1 cellular context compared by ENCODE assay signal in genomic region chr3:187971629-187972028, GRCh38.
TF ChIP-seq lines count a peak whose summit lies in the region.

No MANE protein-coding gene starts in this region.

TF ChIP-seq in WTC11, 78 proteins besides CTCF, POLR2A, EP300 and RAD21 (continued from another document):
- TF ChIP-seq, protein P1, sequence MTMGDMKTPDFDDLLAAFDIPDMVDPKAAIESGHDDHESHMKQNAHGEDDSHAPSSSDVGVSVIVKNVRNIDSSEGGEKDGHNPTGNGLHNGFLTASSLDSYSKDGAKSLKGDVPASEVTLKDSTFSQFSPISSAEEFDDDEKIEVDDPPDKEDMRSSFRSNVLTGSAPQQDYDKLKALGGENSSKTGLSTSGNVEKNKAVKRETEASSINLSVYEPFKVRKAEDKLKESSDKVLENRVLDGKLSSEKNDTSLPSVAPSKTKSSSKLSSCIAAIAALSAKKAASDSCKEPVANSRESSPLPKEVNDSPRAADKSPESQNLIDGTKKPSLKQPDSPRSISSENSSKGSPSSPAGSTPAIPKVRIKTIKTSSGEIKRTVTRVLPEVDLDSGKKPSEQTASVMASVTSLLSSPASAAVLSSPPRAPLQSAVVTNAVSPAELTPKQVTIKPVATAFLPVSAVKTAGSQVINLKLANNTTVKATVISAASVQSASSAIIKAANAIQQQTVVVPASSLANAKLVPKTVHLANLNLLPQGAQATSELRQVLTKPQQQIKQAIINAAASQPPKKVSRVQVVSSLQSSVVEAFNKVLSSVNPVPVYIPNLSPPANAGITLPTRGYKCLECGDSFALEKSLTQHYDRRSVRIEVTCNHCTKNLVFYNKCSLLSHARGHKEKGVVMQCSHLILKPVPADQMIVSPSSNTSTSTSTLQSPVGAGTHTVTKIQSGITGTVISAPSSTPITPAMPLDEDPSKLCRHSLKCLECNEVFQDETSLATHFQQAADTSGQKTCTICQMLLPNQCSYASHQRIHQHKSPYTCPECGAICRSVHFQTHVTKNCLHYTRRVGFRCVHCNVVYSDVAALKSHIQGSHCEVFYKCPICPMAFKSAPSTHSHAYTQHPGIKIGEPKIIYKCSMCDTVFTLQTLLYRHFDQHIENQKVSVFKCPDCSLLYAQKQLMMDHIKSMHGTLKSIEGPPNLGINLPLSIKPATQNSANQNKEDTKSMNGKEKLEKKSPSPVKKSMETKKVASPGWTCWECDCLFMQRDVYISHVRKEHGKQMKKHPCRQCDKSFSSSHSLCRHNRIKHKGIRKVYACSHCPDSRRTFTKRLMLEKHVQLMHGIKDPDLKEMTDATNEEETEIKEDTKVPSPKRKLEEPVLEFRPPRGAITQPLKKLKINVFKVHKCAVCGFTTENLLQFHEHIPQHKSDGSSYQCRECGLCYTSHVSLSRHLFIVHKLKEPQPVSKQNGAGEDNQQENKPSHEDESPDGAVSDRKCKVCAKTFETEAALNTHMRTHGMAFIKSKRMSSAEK (CRISPR knock-in tag; IDR thresholded peaks at IDR 0.05; ENCODE audit: borderline replicate concordance) = no peak
- TF ChIP-seq TEAD4 (CRISPR knock-in tag; IDR thresholded peaks at IDR 0.05) = no peak
- no peak for TF ChIP-seq ZNF317 (CRISPR knock-in tag; IDR thresholded peaks at IDR 0.05; ENCODE audit: borderline replicate concordance, low read depth)
- TF ChIP-seq, protein P2, sequence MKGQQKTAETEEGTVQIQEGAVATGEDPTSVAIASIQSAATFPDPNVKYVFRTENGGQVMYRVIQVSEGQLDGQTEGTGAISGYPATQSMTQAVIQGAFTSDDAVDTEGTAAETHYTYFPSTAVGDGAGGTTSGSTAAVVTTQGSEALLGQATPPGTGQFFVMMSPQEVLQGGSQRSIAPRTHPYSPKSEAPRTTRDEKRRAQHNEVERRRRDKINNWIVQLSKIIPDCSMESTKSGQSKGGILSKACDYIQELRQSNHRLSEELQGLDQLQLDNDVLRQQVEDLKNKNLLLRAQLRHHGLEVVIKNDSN (CRISPR knock-in tag; IDR thresholded peaks at IDR 0.05) = no peak
- TF ChIP-seq ZNF423 (CRISPR knock-in tag; IDR thresholded peaks at IDR 0.05) = no peak
- TF ChIP-seq HMGA2 (CRISPR knock-in tag; IDR thresholded peaks at IDR 0.05) = no peak
- no peak for TF ChIP-seq E2F1 (CRISPR knock-in tag; IDR thresholded peaks at IDR 0.05)
- no peak for TF ChIP-seq GTF2I (CRISPR knock-in tag; conservative IDR thresholded peaks at IDR 0.05)
- no peak for TF ChIP-seq JUN (CRISPR knock-in tag; IDR thresholded peaks at IDR 0.05)
- no peak for TF ChIP-seq ATF3 (CRISPR knock-in tag; conservative IDR thresholded peaks at IDR 0.05)
- TF ChIP-seq RELA (CRISPR knock-in tag; IDR thresholded peaks at IDR 0.05; ENCODE audit: borderline replicate concordance) = no peak
- TF ChIP-seq, protein P3, sequence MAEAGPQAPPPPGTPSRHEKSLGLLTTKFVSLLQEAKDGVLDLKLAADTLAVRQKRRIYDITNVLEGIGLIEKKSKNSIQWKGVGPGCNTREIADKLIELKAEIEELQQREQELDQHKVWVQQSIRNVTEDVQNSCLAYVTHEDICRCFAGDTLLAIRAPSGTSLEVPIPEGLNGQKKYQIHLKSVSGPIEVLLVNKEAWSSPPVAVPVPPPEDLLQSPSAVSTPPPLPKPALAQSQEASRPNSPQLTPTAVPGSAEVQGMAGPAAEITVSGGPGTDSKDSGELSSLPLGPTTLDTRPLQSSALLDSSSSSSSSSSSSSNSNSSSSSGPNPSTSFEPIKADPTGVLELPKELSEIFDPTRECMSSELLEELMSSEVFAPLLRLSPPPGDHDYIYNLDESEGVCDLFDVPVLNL (CRISPR knock-in tag; IDR thresholded peaks at IDR 0.05; ENCODE audit: borderline replicate concordance, low read depth) = no peak
- TF ChIP-seq NR3C1 (CRISPR knock-in tag; conservative IDR thresholded peaks at IDR 0.05; ENCODE audit: low read depth) = no peak
- TF ChIP-seq MLX (CRISPR knock-in tag; IDR thresholded peaks at IDR 0.05) = no peak
- TF ChIP-seq ZNF396 (CRISPR knock-in tag; IDR thresholded peaks at IDR 0.05; ENCODE audit: borderline replicate concordance) = no peak
- TF ChIP-seq ZNF219 (CRISPR knock-in tag; IDR thresholded peaks at IDR 0.05; ENCODE audit: borderline replicate concordance) = no peak
